In the genomic region with DNA sequence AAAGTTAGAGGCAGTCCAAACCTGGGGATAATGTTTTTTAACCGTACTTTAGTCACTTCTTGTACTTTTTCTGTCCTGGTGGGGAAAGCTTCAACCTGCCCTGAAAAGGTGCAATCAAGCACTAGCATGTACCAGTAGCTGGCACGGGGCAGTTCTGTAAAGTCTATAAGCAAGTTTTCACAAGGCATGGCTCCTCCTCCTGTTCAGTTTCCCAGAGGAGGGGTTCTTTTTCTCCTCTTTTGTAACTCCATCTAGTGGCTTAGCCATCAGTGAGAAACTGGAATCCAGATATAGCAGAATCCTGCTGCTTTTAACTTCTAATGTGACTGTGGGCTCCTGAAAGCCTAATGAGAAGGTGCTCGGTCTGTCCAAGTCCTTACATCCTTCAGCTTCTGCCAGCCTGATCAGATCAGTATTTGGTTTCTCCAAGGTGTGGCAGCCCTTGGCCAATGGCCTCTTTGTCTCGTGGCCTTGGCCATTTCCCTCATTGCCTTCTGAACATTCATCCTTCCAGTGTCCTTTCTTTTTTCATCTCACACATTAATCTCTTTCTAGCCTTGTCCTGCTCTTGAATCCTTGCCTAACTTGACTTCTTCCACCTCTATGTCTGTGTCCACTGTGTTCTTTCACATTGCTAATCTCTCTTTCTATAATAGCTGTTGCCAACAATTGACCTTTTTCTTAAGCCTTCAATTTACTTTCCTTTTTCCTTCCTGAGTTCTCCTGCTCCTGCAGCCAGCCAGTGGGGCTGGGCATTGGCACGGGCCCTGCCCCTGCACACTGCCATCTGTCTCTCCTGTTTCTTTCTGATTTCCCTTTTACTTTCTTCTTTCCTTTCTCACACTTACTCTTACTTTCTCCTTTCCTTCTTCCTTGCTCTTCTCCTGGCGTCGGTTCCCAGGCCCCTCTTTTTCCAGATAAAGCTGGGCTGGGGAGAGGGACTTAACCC, we compare ENCODE assay signal across 1 cellular context.
TF ChIP-seq lines count a peak whose summit lies in the region.

No MANE protein-coding gene starts in this region.

TF ChIP-seq in endothelial cell of umbilical vein, 7 proteins besides CTCF, POLR2A, EP300 and RAD21:
- TF ChIP-seq MYC (IDR thresholded peaks at IDR 0.05; ENCODE audit: low read depth, low read length) (no peak), FOS (IDR thresholded peaks at IDR 0.05; ENCODE audit: borderline replicate concordance, insufficient read depth, low read length) (no peak), EZH2 (IDR thresholded peaks at IDR 0.05; ENCODE audit: borderline replicate concordance, low read depth, low read length, severe bottlenecking) (no peak), POLR2AphosphoS5 (IDR thresholded peaks at IDR 0.05; ENCODE audit: insufficient read depth, low read depth, low read length) (no peak), MAX (IDR thresholded peaks at IDR 0.05; ENCODE audit: insufficient read depth, insufficient read length) (no peak), JUN (IDR thresholded peaks at IDR 0.05; ENCODE audit: borderline replicate concordance, insufficient read depth, insufficient read length, low read depth) (no peak), GATA2 (IDR thresholded peaks at IDR 0.05; ENCODE audit: insufficient read depth, insufficient read length, low read depth, low read length) (no peak)
